12 cellular contexts compared by ENCODE assay signal in genomic region chr14:61505815-61506809, GRCh38.
DNase-seq lines count a peak whose midpoint lies in the region; ATAC-seq and TF ChIP-seq lines count a peak whose summit lies in the region.
"Had no signal": no experiment of that assay in that cellular context is flagged by ENCODE, and none has a peak within 500 bp of the region (broad histone marks: within the 10 kb centered on the region; RNA-seq: fewer than 3 reads in every experiment).

No MANE protein-coding gene starts in this region.

- H3K9me3 ChIP-seq in BLaER1 treated with 17β-estradiol and CSF1 and Interleukin-3, amounts not matched to agents 10 nM and 100 nM (replicated peaks in 1 of 11): peaks cover 0 to 11% (median 5%) of the 10 kb centered on the region in 11 experiments; a peak in 7 of 22 replicates
- H3K9me3 ChIP-seq in HUES6 (ENCODE audit: control insufficient read depth, insufficient read depth, low read depth, low read length): no peaks in the 10 kb centered on the region
- H3K9me3 ChIP-seq: right atrium auricular region had no signal

- H4K20me1 ChIP-seq in BLaER1 treated with 17β-estradiol and CSF1 and Interleukin-3, amounts not matched to agents 10 nM and 100 nM: no peaks in the 10 kb centered on the region

- H3K4me3 ChIP-seq in BLaER1 treated with 17β-estradiol and CSF1 and Interleukin-3, amounts not matched to agents 10 nM and 100 nM: no peak overlapping the region
- H3K4me3 ChIP-seq in HUES6 (ENCODE audit: low read depth, low read length): no peak overlapping the region
- H3K4me3 ChIP-seq: right atrium auricular region had no signal

- H3K27ac ChIP-seq in BLaER1 treated with 17β-estradiol and CSF1 and Interleukin-3, amounts not matched to agents 10 nM and 100 nM: peak overlapping the region in 4 of 11 experiments; percentile 53 to 90 (median 88); a peak in 8 of 22 replicates
- H3K27ac ChIP-seq in HUES6 (ENCODE audit: low read depth, low read length): peak overlapping the region; percentile 40; the same call in 1 of the 2 replicates
- H3K27ac ChIP-seq: right atrium auricular region had no signal

- TF ChIP-seq CTCF in endothelial cell (IDR thresholded peaks at IDR 0.05; ENCODE audit: unreplicated experiment): no peak

- H3K36me3 ChIP-seq in BLaER1 treated with 17β-estradiol and CSF1 and Interleukin-3, amounts not matched to agents 10 nM and 100 nM: peaks cover 0 to 13% (median 0%) of the 10 kb centered on the region in 11 experiments; a peak in 1 of 22 replicates
- no peaks in the 10 kb centered on the region for H3K36me3 ChIP-seq in HUES6 (ENCODE audit: control insufficient read depth, insufficient read depth, low read length)
- H3K36me3 ChIP-seq: right atrium auricular region had no signal

- peaks cover 81 to 88% of the 10 kb centered on the region in 2 donors for H3K4me1 Mint-ChIP-seq in natural killer cell treated with Interleukin-12 subunit alpha and Interleukin-12 subunit beta and Interleukin-15 and Interleukin-18, amount 100 ng/mL, for 72 hours (ENCODE audit: low read depth in 2 of 2)
- peaks cover 20% of the 10 kb centered on the region for H3K4me1 Mint-ChIP-seq in endothelial cell (ENCODE audit: unreplicated experiment)

- H3K4me1 ChIP-seq in BLaER1 treated with 17β-estradiol and CSF1 and Interleukin-3, amounts not matched to agents 10 nM and 100 nM: peaks cover 73 to 100% (median 87%) of the 10 kb centered on the region in 10 experiments
- H3K4me1 ChIP-seq in HUES6 (ENCODE audit: control insufficient read depth, insufficient read depth, low read length): peaks cover 50% of the 10 kb centered on the region

- H3K4me3 Mint-ChIP-seq in natural killer cell treated with Interleukin-12 subunit alpha and Interleukin-12 subunit beta and Interleukin-15 and Interleukin-18, amount 100 ng/mL, for 72 hours: peak overlapping the region; percentile 79
- H3K4me3 Mint-ChIP-seq in endothelial cell (ENCODE audit: unreplicated experiment): no peak overlapping the region

- peaks cover 8% of the 10 kb centered on the region for H3K9me3 Mint-ChIP-seq in natural killer cell treated with Interleukin-12 subunit alpha and Interleukin-12 subunit beta and Interleukin-15 and Interleukin-18, amount 100 ng/mL, for 72 hours
- H3K9me3 Mint-ChIP-seq in endothelial cell (ENCODE audit: unreplicated experiment): no peaks in the 10 kb centered on the region

- peak overlapping the region in 1 of 2 donors; percentile 99 for H3K27ac Mint-ChIP-seq in natural killer cell treated with Interleukin-12 subunit alpha and Interleukin-12 subunit beta and Interleukin-15 and Interleukin-18, amount 100 ng/mL, for 72 hours
- no peak overlapping the region for H3K27ac Mint-ChIP-seq in endothelial cell (ENCODE audit: unreplicated experiment)

- no peaks in the 10 kb centered on the region for H3K27me3 ChIP-seq in BLaER1 treated with 17β-estradiol and CSF1 and Interleukin-3, amounts not matched to agents 10 nM and 100 nM
- H3K27me3 ChIP-seq in HUES6 (ENCODE audit: control insufficient read depth, insufficient read depth, low read length): no peaks in the 10 kb centered on the region
- H3K27me3 ChIP-seq: right atrium auricular region had no signal

- no peak overlapping the region for H3K9ac ChIP-seq in BLaER1 treated with 17β-estradiol and CSF1 and Interleukin-3, amounts not matched to agents 10 nM and 100 nM
- H3K9ac ChIP-seq in HUES6 (ENCODE audit: low read length): peak overlapping the region; percentile 46

- DNase-seq in astrocyte of the hippocampus (ENCODE audit: low read depth, low spot score) (peak; percentile 91), NCI-H2171 treated with DMSO at 0.1 percent for 48 hours (lab: John Stamatoyannopoulos, UW) (no peak), endothelial cell (ENCODE audit: low spot score) (no peak)
- DNase-seq in natural killer cell treated with Interleukin-12 subunit alpha and Interleukin-12 subunit beta and Interleukin-15 and Interleukin-18, amount 100 ng/mL, for 72 hours (ENCODE audit: low spot score): no peak
- DNase-seq: COR-L47, left colon, NCI-H748 treated with DMSO at 0.1 percent for 48 hours had no signal

- H3K4me2 ChIP-seq in BLaER1 treated with 17β-estradiol and CSF1 and Interleukin-3, amounts not matched to agents 10 nM and 100 nM: peak overlapping the region; percentile 29 to 79 (median 59)

- H3K27me3 Mint-ChIP-seq in natural killer cell treated with Interleukin-12 subunit alpha and Interleukin-12 subunit beta and Interleukin-15 and Interleukin-18, amount 100 ng/mL, for 72 hours: no peaks in the 10 kb centered on the region
- peaks cover 5% of the 10 kb centered on the region for H3K27me3 Mint-ChIP-seq in endothelial cell (ENCODE audit: unreplicated experiment)

- ATAC-seq in natural killer cell treated with Interleukin-12 subunit alpha and Interleukin-12 subunit beta and Interleukin-15 and Interleukin-18, amount 100 ng/mL, for 72 hours: no peak
- no peak for ATAC-seq in HG03354 (IDR thresholded peaks at IDR 0.05; ENCODE audit: poor library complexity, severe bottlenecking, unreplicated experiment)
- ATAC-seq in GM21423 (IDR thresholded peaks at IDR 0.05; ENCODE audit: unreplicated experiment): no peak
- ATAC-seq: left colon had no signal

- peaks cover 15% of the 10 kb centered on the region for H3K36me3 Mint-ChIP-seq in natural killer cell treated with Interleukin-12 subunit alpha and Interleukin-12 subunit beta and Interleukin-15 and Interleukin-18, amount 100 ng/mL, for 72 hours
- no peaks in the 10 kb centered on the region for H3K36me3 Mint-ChIP-seq in endothelial cell (ENCODE audit: low read depth, unreplicated experiment)
